ENCODE assay signal across 1 cellular context in the genomic region with DNA sequence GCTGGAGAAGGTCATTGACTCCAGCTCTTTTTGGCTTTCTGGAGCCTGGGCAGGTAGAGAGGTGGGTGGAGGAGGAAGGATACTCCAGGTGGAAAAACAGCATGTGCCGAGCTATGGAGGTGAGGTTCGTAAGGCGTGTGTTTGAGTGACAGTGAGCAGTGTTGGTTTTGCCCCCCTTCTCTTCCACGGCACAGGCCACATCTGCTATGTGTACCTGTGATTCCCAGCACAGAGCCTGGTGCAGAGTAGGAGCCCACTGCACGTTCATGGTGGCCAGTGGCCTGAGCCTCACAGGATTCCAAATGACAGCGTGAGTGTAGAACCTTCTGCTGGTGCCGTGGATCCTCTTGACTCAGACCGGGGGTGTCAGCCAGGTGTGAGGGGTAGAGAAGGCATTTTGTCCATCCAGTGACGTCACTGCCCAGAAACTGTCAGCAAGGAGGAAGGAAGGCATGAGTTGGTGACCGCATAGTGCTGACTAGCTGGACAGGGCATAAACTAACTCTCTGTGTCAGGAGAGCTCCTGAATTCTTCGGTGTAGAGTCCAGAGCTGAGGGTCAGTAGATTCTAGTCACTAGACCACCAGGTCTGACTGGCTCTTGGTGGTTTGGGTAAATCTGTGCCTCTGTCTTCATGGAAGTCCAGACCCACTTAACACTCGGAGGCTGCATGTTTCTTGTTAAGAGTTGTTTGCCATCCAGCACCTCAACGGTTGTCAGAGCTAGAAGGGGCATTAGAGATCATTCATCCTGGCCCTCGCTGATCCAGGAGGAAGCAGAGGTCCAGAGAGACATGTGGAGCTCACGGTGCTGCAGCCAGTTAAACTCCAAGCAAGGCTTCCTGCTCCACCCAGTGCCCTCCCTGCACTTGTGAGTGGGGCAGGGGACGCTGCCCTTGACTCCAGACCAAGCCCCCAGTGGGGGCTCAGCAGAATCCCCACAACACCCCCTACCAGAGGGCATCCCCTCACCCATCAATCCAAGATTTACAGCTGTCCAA.
TF ChIP-seq lines count a peak whose summit lies in the region.

No MANE protein-coding gene starts in this region.

TF ChIP-seq in liver, 16 proteins besides CTCF, POLR2A, EP300 and RAD21 (continued from another document):
- TF ChIP-seq, protein P1, sequence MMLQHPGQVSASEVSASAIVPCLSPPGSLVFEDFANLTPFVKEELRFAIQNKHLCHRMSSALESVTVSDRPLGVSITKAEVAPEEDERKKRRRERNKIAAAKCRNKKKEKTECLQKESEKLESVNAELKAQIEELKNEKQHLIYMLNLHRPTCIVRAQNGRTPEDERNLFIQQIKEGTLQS (IDR thresholded peaks at IDR 0.05) = no peak
- TF ChIP-seq, protein P2, sequence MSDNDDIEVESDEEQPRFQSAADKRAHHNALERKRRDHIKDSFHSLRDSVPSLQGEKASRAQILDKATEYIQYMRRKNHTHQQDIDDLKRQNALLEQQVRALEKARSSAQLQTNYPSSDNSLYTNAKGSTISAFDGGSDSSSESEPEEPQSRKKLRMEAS (IDR thresholded peaks at IDR 0.05) = no peak
